21 cellular contexts compared by ENCODE assay signal in the genomic region with DNA sequence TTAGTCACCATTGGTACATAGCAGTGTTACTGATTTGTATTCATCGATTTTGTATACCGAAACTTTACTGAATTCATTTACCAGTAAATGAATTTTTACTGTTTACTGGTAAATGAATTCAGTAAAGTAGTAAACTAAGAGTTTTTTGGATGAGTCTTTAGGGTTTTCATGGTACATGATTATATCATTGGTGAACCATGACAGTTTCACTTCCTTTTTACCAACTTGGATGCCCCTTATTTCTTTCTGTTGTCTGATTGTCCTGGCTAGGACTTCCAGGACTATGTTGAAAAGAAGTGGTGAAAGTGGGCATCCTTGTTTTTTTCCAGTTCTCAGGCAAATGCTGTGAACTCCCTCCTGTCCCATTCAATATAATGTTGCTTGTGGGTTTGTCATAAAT.
"Had no signal": no experiment of that assay in that cellular context is flagged by ENCODE, and none has a peak within 500 bp of the region (broad histone marks: within the 10 kb centered on the region; RNA-seq: fewer than 3 reads in every experiment).

No MANE protein-coding gene starts in this region.

- H3K9me3 ChIP-seq: adrenal gland, gastrocnemius medialis, testis had no signal

- H3K4me1 ChIP-seq: adrenal gland, breast epithelium, gastrocnemius medialis, left ventricle myocardium inferior, testis had no signal

- H3K4me2 ChIP-seq: smooth muscle cell had no signal

- H3K27me3 ChIP-seq: adrenal gland, breast epithelium, gastrocnemius medialis, testis had no signal

- H3K36me3 ChIP-seq: adrenal gland, breast epithelium, gastrocnemius medialis, left ventricle myocardium inferior had no signal

- H3K27ac ChIP-seq: adrenal gland, breast epithelium, gastrocnemius medialis, left ventricle myocardium inferior, testis had no signal

- ATAC-seq: activated CD4-positive, alpha-beta T cell treated with anti-CD3 and anti-CD28 coated beads for 36 hours; activated naive CD4-positive, alpha-beta T cell treated with anti-CD3 and anti-CD28 coated beads, Interleukin-2, amount 50 U/mL, for 72 hours; gastrocnemius medialis; sciatic nerve; stimulated activated memory B cell treated with anti-CD40 and anti-IgM and Interleukin-4, amounts not matched to agents 10 μg/mL and 1 μg/mL and 100 μg/mL, for 72 hours; WTC11 had no signal

- H3K4me3 ChIP-seq: adrenal gland, breast epithelium, gastrocnemius medialis, left ventricle myocardium inferior, smooth muscle cell, testis had no signal

- DNase-seq: activated CD4-positive, alpha-beta T cell treated with anti-CD3 and anti-CD28 coated beads for 36 hours; activated CD4-positive, alpha-beta T cell treated with anti-CD3 and anti-CD28 coated beads, Interleukin-2, amount 50 U/mL, for 48 hours; activated gamma-delta T cell treated with Interleukin-2 at 50 U/mL for 16 hours; activated T-cell treated with anti-CD3 and anti-CD28 coated beads for 4 hours; adrenal gland; cortex of kidney; erythroblast; gastrocnemius medialis; head of caudate nucleus; kidney; left ventricle myocardium inferior; mammary epithelial cell; midbrain; stimulated activated CD4-positive, alpha-beta T cell treated with anti-CD3 and anti-CD28 coated beads, Interleukin-4, amount 100 ng/mL, for 1 hour; testis had no signal
